8 cellular contexts compared by ENCODE assay signal in genomic region chr12:109111775-109112491, GRCh38. TPM values are rescaled to one million over a fixed set of nuclear protein-coding genes. Genes with fewer than 3 reads are reported as not detected.
DNase-seq lines count a peak whose midpoint lies in the region; ATAC-seq and TF ChIP-seq lines count a peak whose summit lies in the region.

No MANE protein-coding gene starts in this region.

- peaks cover 19% of the 10 kb centered on the region for H3K36me3 Mint-ChIP-seq in T-helper 2 cell treated with Interferon-gamma antibody and Interleukin-4, amounts not matched to agents 5 μg/mL and 100 μg/mL, for 36 hours (ENCODE audit: low read depth)

- RAD21 ChIA-PET in HCT116 (lab: Charles Lee; ENCODE audit: low non-redundant PET in 1 of 2, low total read pairs in 2 of 2, uncharacterized antibody in 2 of 2, unreplicated experiment in 2 of 2), result interaction anchor here in 1 of 2 experiments (1.0 kb wide), 1 partner anchor 273 kb away, joined by 4 read pairs; no protein-coding TSS in a partner anchor

- H3K36me3 ChIP-seq in HCT116 (ENCODE audit: control insufficient read depth in 1 of 2, insufficient read depth in 2 of 2, low read length in 2 of 2) (peaks cover 10 to 12% of the 10 kb centered on the region in 2 experiments; a peak in 3 of 4 replicates), brain microvascular endothelial cell (replicated peaks) (peaks cover 5% of the 10 kb centered on the region), rectal smooth muscle tissue (ENCODE audit: control insufficient read depth, insufficient read depth, low read length) (no peaks in the 10 kb centered on the region)

- no peak overlapping the region for H2AFZ ChIP-seq in HCT116 (ENCODE audit: low read depth, low read length, poor library complexity, severe bottlenecking)

- peak; percentile 16 to 31 for DNase-seq in AML-193 (lab: John Stamatoyannopoulos, UW)
- DNase-seq in HCT116 (ENCODE audit: low read depth, low spot score), result peak; percentile 24
- DNase-seq in T-helper 2 cell treated with Interferon-gamma antibody and Interleukin-4, amounts not matched to agents 5 μg/mL and 100 μg/mL, for 36 hours (ENCODE audit: low spot score), result no peak
- DNase-seq in brain microvascular endothelial cell, result peak; percentile 52
- peak in 37 of 51 donors; percentile 10 to 74 (median 37) for DNase-seq in hypothalamus (lab: John Stamatoyannopoulos, UW)

- no peak overlapping the region for H3K4me2 ChIP-seq in HCT116 (ENCODE audit: low read length)

- H3K27ac ChIP-seq in HCT116 (ENCODE audit: low read depth, low read length) (no peak overlapping the region), brain microvascular endothelial cell (peak overlapping the region; percentile 69), rectal smooth muscle tissue (ENCODE audit: low read depth, low read length) (peak overlapping the region; percentile 97)

- no peaks in the 10 kb centered on the region for H3K9me3 ChIP-seq in HCT116 (ENCODE audit: control insufficient read depth in 1 of 2, insufficient read depth in 1 of 2, low read depth in 1 of 2, low read length in 2 of 2)

- H3K4me3 Mint-ChIP-seq in T-helper 2 cell treated with Interferon-gamma antibody and Interleukin-4, amounts not matched to agents 5 μg/mL and 100 μg/mL, for 36 hours, result peak overlapping the region; percentile 78

- ATAC-seq in HCT116 (peak; percentile 74), GM19452 (IDR thresholded peaks at IDR 0.05; ENCODE audit: unreplicated experiment) (no peak), GM18519 (IDR thresholded peaks at IDR 0.05; ENCODE audit: low FRiP score, unreplicated experiment) (no peak)

- H3K4me3 ChIP-seq in HCT116 (replicated peaks in 1 of 2; ENCODE audit: low read depth in 1 of 2, low read length in 2 of 2) (no peak overlapping the region), brain microvascular endothelial cell (ENCODE audit: low read depth, low read length) (peak overlapping the region; percentile 75), rectal smooth muscle tissue (ENCODE audit: low read length) (peak overlapping the region; percentile 84)

- in situ Hi-C loops in brain microvascular endothelial cell (cut with HindIII; ENCODE audit: low pct_ligation_motif_present, low sequenced_read_pairs), result no loop called here

- H4K20me1 ChIP-seq in HCT116 (ENCODE audit: insufficient read depth), result no peaks in the 10 kb centered on the region

- no peaks in the 10 kb centered on the region for H3K79me2 ChIP-seq in HCT116 (ENCODE audit: insufficient read depth, low read length)

- BruUV-seq in HCT116 (replicated peaks; lab: Mats Ljungman, UMichigan), result no TSS peak

- TF ChIP-seq RAD21 in HCT116 (IDR thresholded peaks at IDR 0.05; ENCODE audit: low read depth), result peak; percentile 47

- peaks cover 8% of the 10 kb centered on the region for H3K4me1 Mint-ChIP-seq in T-helper 2 cell treated with Interferon-gamma antibody and Interleukin-4, amounts not matched to agents 5 μg/mL and 100 μg/mL, for 36 hours (ENCODE audit: low read depth)

- intact Hi-C loops in HCT116 (cut with micrococcal nuclease), result loop anchor here (2.0 kb wide), 1 partner anchor 273 kb away; no protein-coding TSS in a partner anchor

- TF ChIP-seq CTCF in HCT116 (IDR thresholded peaks at IDR 0.05 in 2 of 3, conservative IDR thresholded peaks at IDR 0.05 in 1 of 3; ENCODE audit: borderline replicate concordance in 1 of 3, insufficient read depth in 1 of 3, low read depth in 2 of 3, low read length in 2 of 3), result peak; percentile 45 to 88 (median 62); a peak in 5 of 6 replicates
- peak; percentile 87 for TF ChIP-seq CTCF in brain microvascular endothelial cell (IDR thresholded peaks at IDR 0.05; ENCODE audit: low read depth, low read length, missing control alignments)

- CTCF ChIA-PET in HCT116 (lab: Charles Lee), result interaction anchor here (0.6 to 2.8 kb wide), 16 partner anchors 9 to 1879 kb away, joined by 3 to 44 read pairs (median 4); no protein-coding TSS in a partner anchor

- no peaks in the 10 kb centered on the region for H3K27me3 Mint-ChIP-seq in T-helper 2 cell treated with Interferon-gamma antibody and Interleukin-4, amounts not matched to agents 5 μg/mL and 100 μg/mL, for 36 hours (ENCODE audit: low read depth)

- H3K4me1 ChIP-seq in HCT116 (ENCODE audit: control insufficient read depth in 1 of 2, insufficient read depth in 2 of 2, low read length in 2 of 2), result no peaks in the 10 kb centered on the region
- H3K4me1 ChIP-seq in rectal smooth muscle tissue (ENCODE audit: control insufficient read depth, insufficient read depth, low read length), result peaks cover 40% of the 10 kb centered on the region

- H3K9ac ChIP-seq in HCT116 (ENCODE audit: low read length) (no peak overlapping the region), rectal smooth muscle tissue (ENCODE audit: low read length) (peak overlapping the region; percentile 38)

- H3K27me3 ChIP-seq in HCT116 (ENCODE audit: insufficient read depth, low read length), result no peaks in the 10 kb centered on the region
- no peaks in the 10 kb centered on the region for H3K27me3 ChIP-seq in brain microvascular endothelial cell (replicated peaks)
- no peaks in the 10 kb centered on the region for H3K27me3 ChIP-seq in rectal smooth muscle tissue (ENCODE audit: control insufficient read depth, insufficient read depth, low read length)

- POLR2A ChIA-PET in HCT116 (lab: Charles Lee), result interaction anchor here (1.0 kb wide), 1 partner anchor 274 kb away, joined by 3 read pairs; no protein-coding TSS in a partner anchor

- H3K9me2 ChIP-seq in HCT116 (ENCODE audit: insufficient read depth), result no peaks in the 10 kb centered on the region

- H3K27ac Mint-ChIP-seq in T-helper 2 cell treated with Interferon-gamma antibody and Interleukin-4, amounts not matched to agents 5 μg/mL and 100 μg/mL, for 36 hours, result peak overlapping the region; percentile 77

- no peaks in the 10 kb centered on the region for H3K9me3 Mint-ChIP-seq in T-helper 2 cell treated with Interferon-gamma antibody and Interleukin-4, amounts not matched to agents 5 μg/mL and 100 μg/mL, for 36 hours

- no peak for TF ChIP-seq POLR2A in HCT116 (IDR thresholded peaks at IDR 0.05; ENCODE audit: borderline replicate concordance, extremely low read depth, insufficient read depth, insufficient read length)

TF ChIP-seq in HCT116, 20 proteins besides CTCF, POLR2A, EP300 and RAD21 (continues in another document):
- TF ChIP-seq POLR2AphosphoS5 (IDR thresholded peaks at IDR 0.05; ENCODE audit: low read depth, low read length), result no peak
- TF ChIP-seq SIN3A (IDR thresholded peaks at IDR 0.05; ENCODE audit: low read depth), result no peak
- no peak for TF ChIP-seq FOSL1 (IDR thresholded peaks at IDR 0.05; ENCODE audit: low read depth)
- TF ChIP-seq, protein P1, sequence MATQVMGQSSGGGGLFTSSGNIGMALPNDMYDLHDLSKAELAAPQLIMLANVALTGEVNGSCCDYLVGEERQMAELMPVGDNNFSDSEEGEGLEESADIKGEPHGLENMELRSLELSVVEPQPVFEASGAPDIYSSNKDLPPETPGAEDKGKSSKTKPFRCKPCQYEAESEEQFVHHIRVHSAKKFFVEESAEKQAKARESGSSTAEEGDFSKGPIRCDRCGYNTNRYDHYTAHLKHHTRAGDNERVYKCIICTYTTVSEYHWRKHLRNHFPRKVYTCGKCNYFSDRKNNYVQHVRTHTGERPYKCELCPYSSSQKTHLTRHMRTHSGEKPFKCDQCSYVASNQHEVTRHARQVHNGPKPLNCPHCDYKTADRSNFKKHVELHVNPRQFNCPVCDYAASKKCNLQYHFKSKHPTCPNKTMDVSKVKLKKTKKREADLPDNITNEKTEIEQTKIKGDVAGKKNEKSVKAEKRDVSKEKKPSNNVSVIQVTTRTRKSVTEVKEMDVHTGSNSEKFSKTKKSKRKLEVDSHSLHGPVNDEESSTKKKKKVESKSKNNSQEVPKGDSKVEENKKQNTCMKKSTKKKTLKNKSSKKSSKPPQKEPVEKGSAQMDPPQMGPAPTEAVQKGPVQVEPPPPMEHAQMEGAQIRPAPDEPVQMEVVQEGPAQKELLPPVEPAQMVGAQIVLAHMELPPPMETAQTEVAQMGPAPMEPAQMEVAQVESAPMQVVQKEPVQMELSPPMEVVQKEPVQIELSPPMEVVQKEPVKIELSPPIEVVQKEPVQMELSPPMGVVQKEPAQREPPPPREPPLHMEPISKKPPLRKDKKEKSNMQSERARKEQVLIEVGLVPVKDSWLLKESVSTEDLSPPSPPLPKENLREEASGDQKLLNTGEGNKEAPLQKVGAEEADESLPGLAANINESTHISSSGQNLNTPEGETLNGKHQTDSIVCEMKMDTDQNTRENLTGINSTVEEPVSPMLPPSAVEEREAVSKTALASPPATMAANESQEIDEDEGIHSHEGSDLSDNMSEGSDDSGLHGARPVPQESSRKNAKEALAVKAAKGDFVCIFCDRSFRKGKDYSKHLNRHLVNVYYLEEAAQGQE (IDR thresholded peaks at IDR 0.05; ENCODE audit: low read depth), result no peak
- no peak for TF ChIP-seq CEBPB (IDR thresholded peaks at IDR 0.05; ENCODE audit: low read depth)
- TF ChIP-seq, protein P2, sequence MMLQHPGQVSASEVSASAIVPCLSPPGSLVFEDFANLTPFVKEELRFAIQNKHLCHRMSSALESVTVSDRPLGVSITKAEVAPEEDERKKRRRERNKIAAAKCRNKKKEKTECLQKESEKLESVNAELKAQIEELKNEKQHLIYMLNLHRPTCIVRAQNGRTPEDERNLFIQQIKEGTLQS (IDR thresholded peaks at IDR 0.05), result no peak
- no peak for TF ChIP-seq EZH2phosphoT487 (IDR thresholded peaks at IDR 0.05; ENCODE audit: borderline replicate concordance)
- TF ChIP-seq ZNF274 (IDR thresholded peaks at IDR 0.05; ENCODE audit: low read depth, low read length), result no peak
- no peak for TF ChIP-seq ZBTB33 (IDR thresholded peaks at IDR 0.05; ENCODE audit: extremely low read depth, insufficient replicate concordance, low read length)
- no peak for TF ChIP-seq ZFX (IDR thresholded peaks at IDR 0.05)

RNA-seq across cellular contexts. Expression of gene ACACB, which starts 4.5 kb away (rescaled TPM):
- 11.1 TPM for total RNA-seq in HCT116 (2021; ENCODE audit: unreplicated experiment)
- polyA plus RNA-seq in HCT116 (2012), result 3.7 and 4.6 TPM in 2 replicates

RNA-seq across cellular contexts. Expression of gene UNG, which starts 14.5 kb away (rescaled TPM):
- total RNA-seq in HCT116 (2021; ENCODE audit: unreplicated experiment), result 99.0 TPM
- polyA plus RNA-seq in HCT116 (2012), result 20.7 and 28.8 TPM in 2 replicates

RNA-seq across cellular contexts. Expression of gene ALKBH2, which starts 18.7 kb away (rescaled TPM):
- 35.8 TPM for total RNA-seq in HCT116 (2021; ENCODE audit: unreplicated experiment)
- polyA plus RNA-seq in HCT116 (2012), result 34.7 and 39.7 TPM in 2 replicates

RNA-seq across cellular contexts. Expression of gene USP30, which starts 59.6 kb away (rescaled TPM):
- total RNA-seq in HCT116 (2021; ENCODE audit: unreplicated experiment), result 9.2 TPM
- 7.0 and 8.2 TPM in 2 replicates for polyA plus RNA-seq in HCT116 (2012)

Comparison
In these comparisons a context has a peak if more than half of its experiments do, and no peak if none do; other contexts are left out.
1. H3K4me3 ChIP-seq: peak in brain microvascular endothelial cell (single experiment) and rectal smooth muscle tissue (single experiment); none in HCT116 (0 of 2).